34 cellular contexts compared by ENCODE assay signal in genomic region chr3:76463501-76463900, GRCh38.
A peak's percentile ranks its signal among the peaks of the same experiment; 100 is the strongest.
DNase-seq lines count a peak whose midpoint lies in the region; ATAC-seq and TF ChIP-seq lines count a peak whose summit lies in the region.
"Had no signal": no experiment of that assay in that cellular context is flagged by ENCODE, and none has a peak within 500 bp of the region (broad histone marks: within the 10 kb centered on the region; RNA-seq: fewer than 3 reads in every experiment).

No MANE protein-coding gene starts in this region.

- H3K27ac ChIP-seq in BLaER1 (0 out of 2 replicates have a peak overlapping the region, but pooled peaks have one; percentile 8), testis (no peak overlapping the region)
- H3K27ac ChIP-seq: 22Rv1; A549; BLaER1 treated with 17β-estradiol and CSF1 and Interleukin-3, amounts not matched to agents 10 nM and 100 nM; C4-2B had no signal

- peaks cover 10% of the 10 kb centered on the region for H3K4me1 Mint-ChIP-seq in nephron progenitor cell
- H3K4me1 Mint-ChIP-seq: B cell; CD14-positive monocyte; CD4-positive, alpha-beta memory T cell; CD4-positive, CD25-positive, alpha-beta regulatory T cell; CD8-positive, alpha-beta memory T cell had no signal

- ATAC-seq in GM21529 (IDR thresholded peaks at IDR 0.05; ENCODE audit: unreplicated experiment): no peak
- ATAC-seq: A549; CD8-positive, alpha-beta T cell had no signal

- peaks cover 3% of the 10 kb centered on the region; the same call in 1 of the 2 replicates for H3K36me3 ChIP-seq in BLaER1
- H3K36me3 ChIP-seq in testis (ENCODE audit: low read depth, missing control alignments): no peaks in the 10 kb centered on the region
- H3K36me3 ChIP-seq: BE2C had no signal

- DNase-seq in NCI-H2171 treated with DMSO at 0.1 percent for 48 hours (lab: John Stamatoyannopoulos, UW) (peak; percentile 11), NCI-H2171 (lab: John Stamatoyannopoulos, UW) (no peak), nephron progenitor cell (no peak), testis (peak; percentile 92), kidney tubule cell (ENCODE audit: low spot score) (no peak)
- no peak for DNase-seq in stimulated activated naive CD4-positive, alpha-beta T cell (lab: John Stamatoyannopoulos, UW)
- DNase-seq: 8988T; ACHN; AML-193; BE2C; C1 segment of cervical spinal cord; Caco-2; Calu3; CD4-positive, alpha-beta memory T cell; CD4-positive, alpha-beta T cell; CD4-positive, CD25-positive, alpha-beta regulatory T cell; CD8-positive, alpha-beta memory T cell; CD8-positive, alpha-beta T cell; COR-L47; DMS 273 treated with DMSO at 0.1 percent for 48 hours; DMS153; DMS53; DMS79; DMS79 treated with DMSO at 0.1 percent for 48 hours; DND-41; EL had no signal

- H3K4me1 ChIP-seq in BLaER1: peaks cover 11% of the 10 kb centered on the region; the same call in 1 of the 2 replicates
- no peaks in the 10 kb centered on the region for H3K4me1 ChIP-seq in testis
- H3K4me1 ChIP-seq: A549, BE2C, Caco-2 had no signal

- TF ChIP-seq CTCF in nephron progenitor cell (IDR thresholded peaks at IDR 0.05): no peak
- no peak for TF ChIP-seq CTCF in testis (IDR thresholded peaks at IDR 0.05)

- H3K9me3 ChIP-seq in BLaER1 (peaks cover 53% of the 10 kb centered on the region), testis (no peaks in the 10 kb centered on the region)
- H3K9me3 ChIP-seq: A549, BE2C, Caco-2 had no signal

- no peaks in the 10 kb centered on the region for H3K27me3 ChIP-seq in BLaER1
- no peaks in the 10 kb centered on the region for H3K27me3 ChIP-seq in testis
- H3K27me3 ChIP-seq: BE2C; BLaER1 treated with 17β-estradiol and CSF1 and Interleukin-3, amounts not matched to agents 10 nM and 100 nM had no signal

- H3K4me3 Mint-ChIP-seq in nephron progenitor cell: no peak overlapping the region
- H3K4me3 Mint-ChIP-seq: B cell; CD14-positive monocyte; CD4-positive, alpha-beta memory T cell; CD4-positive, alpha-beta T cell; CD4-positive, CD25-positive, alpha-beta regulatory T cell; CD8-positive, alpha-beta memory T cell; CD8-positive, alpha-beta T cell had no signal

- H3K27ac Mint-ChIP-seq in nephron progenitor cell: peak overlapping the region; percentile 67
- H3K27ac Mint-ChIP-seq: B cell; CD4-positive, alpha-beta memory T cell; CD4-positive, alpha-beta T cell; CD4-positive, CD25-positive, alpha-beta regulatory T cell; CD8-positive, alpha-beta memory T cell; CD8-positive, alpha-beta T cell had no signal

- peak overlapping the region; percentile 0; the same call in 1 of the 2 replicates for H3K4me2 ChIP-seq in BLaER1
- H3K4me2 ChIP-seq: A549 had no signal

- intact Hi-C loops in testis (cut with DNase I; ENCODE audit: low total_unique reads): no loop called here

- no peak for TF ChIP-seq POLR2A in testis (IDR thresholded peaks at IDR 0.05)

- H3K9ac ChIP-seq in BLaER1: no peak overlapping the region
- H3K9ac ChIP-seq: BLaER1 treated with 17β-estradiol and CSF1 and Interleukin-3, amounts not matched to agents 10 nM and 100 nM had no signal

- H3K27me3 Mint-ChIP-seq in nephron progenitor cell (ENCODE audit: low read depth, poor library complexity): no peaks in the 10 kb centered on the region
- H3K27me3 Mint-ChIP-seq: B cell; CD4-positive, alpha-beta memory T cell; CD4-positive, alpha-beta T cell; CD4-positive, CD25-positive, alpha-beta regulatory T cell; CD8-positive, alpha-beta memory T cell had no signal

- H4K20me1 ChIP-seq in BLaER1: no peaks in the 10 kb centered on the region
- H4K20me1 ChIP-seq: BLaER1 treated with 17β-estradiol and CSF1 and Interleukin-3, amounts not matched to agents 10 nM and 100 nM had no signal

- H3K36me3 Mint-ChIP-seq in nephron progenitor cell (ENCODE audit: low read depth): no peaks in the 10 kb centered on the region
- H3K36me3 Mint-ChIP-seq: CD14-positive monocyte; CD4-positive, alpha-beta memory T cell; CD4-positive, CD25-positive, alpha-beta regulatory T cell; CD8-positive, alpha-beta memory T cell; CD8-positive, alpha-beta T cell had no signal

- peaks cover 3% of the 10 kb centered on the region for H3K9me3 Mint-ChIP-seq in nephron progenitor cell

- 64 to 77% methylated on average over 4 of the region's 4 CpGs for WGBS in testis, 2 donors

- no peak overlapping the region for H3K4me3 ChIP-seq in BLaER1
- no peak overlapping the region for H3K4me3 ChIP-seq in testis
- H3K4me3 ChIP-seq: A549; BLaER1 treated with 17β-estradiol and CSF1 and Interleukin-3, amounts not matched to agents 10 nM and 100 nM had no signal

Comparison
In these comparisons a context has a peak if more than half of its experiments do, and no peak if none do; other contexts are left out.
1. DNase-seq: peak in NCI-H2171 treated with DMSO at 0.1 percent for 48 hours (single experiment) and testis (single experiment); none in NCI-H2171 (single experiment), nephron progenitor cell (single experiment), kidney tubule cell (single experiment) and stimulated activated naive CD4-positive, alpha-beta T cell (0 of 6).